In the genomic region with DNA sequence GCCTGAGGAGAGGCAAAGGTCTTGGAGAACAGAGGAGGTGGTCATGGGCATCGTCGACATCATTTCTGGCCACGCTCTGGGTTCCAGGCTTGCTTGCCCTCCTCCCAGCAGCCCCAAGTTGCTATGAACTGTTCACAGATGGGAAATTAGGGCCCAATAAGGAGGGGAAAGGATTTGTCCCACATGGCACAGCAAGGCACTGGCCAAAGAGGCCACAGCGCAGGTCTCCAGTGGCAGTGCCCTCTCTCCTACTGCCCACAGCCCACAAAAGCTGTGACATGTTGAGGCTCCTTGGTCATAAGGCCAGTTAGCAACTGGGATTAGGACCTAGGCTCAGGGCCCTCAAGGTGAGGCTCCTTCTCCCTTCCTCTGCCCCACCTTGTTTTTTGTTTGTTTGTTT, we compare ENCODE assay signal across 10 cellular contexts. TPM values are rescaled to one million over a fixed set of nuclear protein-coding genes. Genes with fewer than 3 reads are reported as not detected.
DNase-seq lines count a peak whose midpoint lies in the region; ATAC-seq and TF ChIP-seq lines count a peak whose summit lies in the region.
"Had no signal": no experiment of that assay in that cellular context is flagged by ENCODE, and none has a peak within 500 bp of the region (broad histone marks: within the 10 kb centered on the region; RNA-seq: fewer than 3 reads in every experiment).

No MANE protein-coding gene starts in this region.

- H3K4me3 Mint-ChIP-seq in activated T-helper 17 cell treated with anti-CD3 and anti-CD28 coated beads, Interleukin-2, amount 50 U/mL, for 72 hours, result peak overlapping the region; percentile 98
- H3K4me3 Mint-ChIP-seq in mesothelial cell of epicardium, result peak overlapping the region; percentile 33

- H3K36me3 ChIP-seq in heart left ventricle (peaks cover 0 to 18% (median 18%) of the 10 kb centered on the region in 9 donors), right atrium auricular region (peaks cover 18% of the 10 kb centered on the region), upper lobe of right lung (peaks cover 18% of the 10 kb centered on the region)

- DNase-seq in heart left ventricle (peak in 2 of 5 donors; percentile 16 to 17), right atrium auricular region (ENCODE audit: low spot score) (no peak), mesothelial cell of epicardium (ENCODE audit: low spot score in 2 of 2, unreplicated experiment in 2 of 2) (no peak), upper lobe of right lung (peak; percentile 41), GM10266 (ENCODE audit: extremely low spot score) (no peak), GM10248 (ENCODE audit: extremely low spot score) (no peak), NOMO-1 (lab: John Stamatoyannopoulos, UW; ENCODE audit: unreplicated experiment in 2 of 2) (no peak)

- no peak for TF ChIP-seq CTCF in heart left ventricle (IDR thresholded peaks at IDR 0.05)
- no peak for TF ChIP-seq CTCF in right atrium auricular region (IDR thresholded peaks at IDR 0.05)
- no peak for TF ChIP-seq CTCF in mesothelial cell of epicardium (IDR thresholded peaks at IDR 0.05; ENCODE audit: unreplicated experiment)
- no peak for TF ChIP-seq CTCF in upper lobe of right lung (IDR thresholded peaks at IDR 0.05)
- no peak for TF ChIP-seq CTCF in GM10266 (IDR thresholded peaks at IDR 0.05; ENCODE audit: control insufficient read depth, insufficient read depth, low read depth, missing control alignments)
- no peak for TF ChIP-seq CTCF in GM10248 (IDR thresholded peaks at IDR 0.05; ENCODE audit: control extremely low read depth, extremely low read depth, low read depth, missing control alignments)

- WGBS in heart left ventricle, 4 donors, result 76 to 87% (median 81%) methylated on average over 4 of the region's 4 CpGs

- peaks cover 10% of the 10 kb centered on the region for H3K4me1 Mint-ChIP-seq in activated T-helper 17 cell treated with anti-CD3 and anti-CD28 coated beads, Interleukin-2, amount 50 U/mL, for 72 hours
- peaks cover 23% of the 10 kb centered on the region for H3K4me1 Mint-ChIP-seq in mesothelial cell of epicardium

- H3K4me3 ChIP-seq in heart left ventricle, result no peak overlapping the region
- H3K4me3 ChIP-seq in right atrium auricular region, result no peak overlapping the region
- H3K4me3 ChIP-seq in upper lobe of right lung, result no peak overlapping the region

- intact Hi-C loops in heart left ventricle (cut with DNase I), result loop anchor here in 6 of 10 donors (2.0 to 10.0 kb wide), 3 partner anchors 54 to 72 kb away; partner anchors contain the start of gene CRY2 (in 4 of the 6)
- intact Hi-C loops in upper lobe of right lung (cut with DNase I), result no loop called here

- H3K36me3 Mint-ChIP-seq in activated T-helper 17 cell treated with anti-CD3 and anti-CD28 coated beads, Interleukin-2, amount 50 U/mL, for 72 hours (ENCODE audit: low read depth), result peaks cover 30% of the 10 kb centered on the region
- H3K36me3 Mint-ChIP-seq in mesothelial cell of epicardium, result no peaks in the 10 kb centered on the region

- H3K9me3 ChIP-seq in heart left ventricle (no peaks in the 10 kb centered on the region), right atrium auricular region (no peaks in the 10 kb centered on the region), upper lobe of right lung (no peaks in the 10 kb centered on the region)
- H3K9me3 ChIP-seq: colonic mucosa had no signal

- CTCF ChIA-PET in GM10248 (lab: Yijun Ruan, JAX), result interaction anchor here (2.6 kb wide), 1 partner anchor 199 kb away, joined by 5 read pairs; no protein-coding TSS in a partner anchor

- peak overlapping the region; percentile 94 for H3K27ac Mint-ChIP-seq in activated T-helper 17 cell treated with anti-CD3 and anti-CD28 coated beads, Interleukin-2, amount 50 U/mL, for 72 hours
- no peak overlapping the region for H3K27ac Mint-ChIP-seq in mesothelial cell of epicardium

- H3K4me1 ChIP-seq in heart left ventricle (peaks cover 3 to 63% (median 37%) of the 10 kb centered on the region in 12 donors), right atrium auricular region (peaks cover 0 to 45% of the 10 kb centered on the region in 2 donors), upper lobe of right lung (peaks cover 20% of the 10 kb centered on the region)

- ATAC-seq in heart left ventricle (no peak), upper lobe of right lung (no peak)
- ATAC-seq in activated T-helper 17 cell treated with anti-CD3 and anti-CD28 coated beads, Interleukin-2, amount 50 U/mL, for 72 hours (replicated peaks), result no peak

- POLR2A ChIA-PET in GM10248 (lab: Yijun Ruan, JAX), result no interaction called here

- H3K27ac ChIP-seq in heart left ventricle (peak overlapping the region in 7 of 12 donors; percentile 32 to 94 (median 60)), right atrium auricular region (peak overlapping the region in 1 of 2 donors; percentile 84), upper lobe of right lung (no peak overlapping the region)

- H3K27me3 ChIP-seq in heart left ventricle (peaks cover 14 to 25% (median 17%) of the 10 kb centered on the region in 9 donors), right atrium auricular region (peaks cover 5 to 13% of the 10 kb centered on the region in 2 donors), upper lobe of right lung (peaks cover 19% of the 10 kb centered on the region)

- H3K9me3 Mint-ChIP-seq in activated T-helper 17 cell treated with anti-CD3 and anti-CD28 coated beads, Interleukin-2, amount 50 U/mL, for 72 hours, result no peaks in the 10 kb centered on the region
- H3K9me3 Mint-ChIP-seq in mesothelial cell of epicardium, result no peaks in the 10 kb centered on the region

- no peak for TF ChIP-seq POLR2A in heart left ventricle (IDR thresholded peaks at IDR 0.05)

- H3K27me3 Mint-ChIP-seq in activated T-helper 17 cell treated with anti-CD3 and anti-CD28 coated beads, Interleukin-2, amount 50 U/mL, for 72 hours, result no peaks in the 10 kb centered on the region
- peaks cover 26% of the 10 kb centered on the region for H3K27me3 Mint-ChIP-seq in mesothelial cell of epicardium (ENCODE audit: low read depth)

RNA-seq across cellular contexts. Expression of gene PEX16, which starts 1.6 kb away (rescaled TPM):
- total RNA-seq in heart left ventricle (10 to 100 TPM; 10.4 to 20.0 (median 14.6) TPM), right atrium auricular region (10 to 100 TPM; 12.9 to 17.4 TPM), mesothelial cell of epicardium (19.8 to 23.1 TPM (median 20.7 TPM) in 3 replicates), upper lobe of right lung (27.6 TPM)
- polyA plus RNA-seq in heart left ventricle, result 10 to 100 TPM; 16.3 to 22.8 TPM
- total RNA-seq in activated T-helper 17 cell treated with anti-CD3 and anti-CD28 coated beads, Interleukin-2, amount 50 U/mL, for 72 hours, result 10 to 100 TPM; 27.9 to 45.4 TPM

RNA-seq across cellular contexts. Expression of gene LARGE2, which starts 3.2 kb away (rescaled TPM):
- total RNA-seq in heart left ventricle (under 1 TPM in 1 of 9 donors, not detected in 8; 0.88 TPM), right atrium auricular region (under 1 TPM in 1 of 2 donors, not detected in 1; 0.51 TPM), mesothelial cell of epicardium (5.0 to 6.0 TPM (median 5.2 TPM) in 3 replicates), upper lobe of right lung (6.0 TPM)
- polyA plus RNA-seq in heart left ventricle, result under 1 TPM in 1 of 2 donors, not detected in 1; 0.17 TPM
- total RNA-seq in activated T-helper 17 cell treated with anti-CD3 and anti-CD28 coated beads, Interleukin-2, amount 50 U/mL, for 72 hours, result 1 to 10 TPM in 1 of 2 donors, under 1 TPM in 1; 0.80 to 1.8 TPM

RNA-seq across cellular contexts. Expression of gene FREY1, which starts 12.2 kb away (rescaled TPM):
- under 1 TPM in 4 of 9 donors, not detected in 5; 0.37 to 1.00 (median 0.46) TPM for total RNA-seq in heart left ventricle
- polyA plus RNA-seq in heart left ventricle, result under 1 TPM; 0.40 to 0.46 TPM
- under 1 TPM; 0.55 to 0.82 TPM for total RNA-seq in right atrium auricular region
- total RNA-seq in activated T-helper 17 cell treated with anti-CD3 and anti-CD28 coated beads, Interleukin-2, amount 50 U/mL, for 72 hours, result 1 to 10 TPM; 1.8 to 2.7 TPM
- 2.3 to 3.9 TPM (median 3.4 TPM) in 3 replicates for total RNA-seq in mesothelial cell of epicardium
- total RNA-seq in upper lobe of right lung, result 0.75 TPM
- total RNA-seq: RPMI7951 had no signal

RNA-seq across cellular contexts. Expression of gene MAPK8IP1, which starts 33.8 kb away (rescaled TPM):
- total RNA-seq in heart left ventricle (1 to 10 TPM; 5.0 to 8.0 (median 7.6) TPM), right atrium auricular region (1 to 10 TPM; 7.3 to 8.9 TPM), mesothelial cell of epicardium (11.5 to 13.8 TPM (median 12.7 TPM) in 3 replicates), upper lobe of right lung (6.4 TPM)
- polyA plus RNA-seq in heart left ventricle, result 1 to 10 TPM; 2.4 to 3.1 TPM
- total RNA-seq in activated T-helper 17 cell treated with anti-CD3 and anti-CD28 coated beads, Interleukin-2, amount 50 U/mL, for 72 hours, result under 1 TPM; 0.65 to 0.93 TPM
